Comparison of ENCODE assay signal across 8 cellular contexts in genomic region chr19:55353803-55354697, GRCh38. TPM values are rescaled to one million over a fixed set of nuclear protein-coding genes. Genes with fewer than 3 reads are reported as not detected.
DNase-seq lines count a peak whose midpoint lies in the region; ATAC-seq and TF ChIP-seq lines count a peak whose summit lies in the region.

No MANE protein-coding gene starts in this region.

- H3K4me1 ChIP-seq in HCT116 (ENCODE audit: control insufficient read depth in 1 of 2, insufficient read depth in 2 of 2, low read length in 2 of 2): peaks cover 2 to 42% of the 10 kb centered on the region in 2 experiments; a peak in 3 of 4 replicates
- peaks cover 13% of the 10 kb centered on the region for H3K4me1 ChIP-seq in RWPE2 (ENCODE audit: insufficient read depth, poor library complexity, severe bottlenecking)
- no peaks in the 10 kb centered on the region for H3K4me1 ChIP-seq in parathyroid adenoma

- TF ChIP-seq RAD21 in HCT116 (IDR thresholded peaks at IDR 0.05; ENCODE audit: low read depth): no peak

- no peaks in the 10 kb centered on the region for H3K9me3 ChIP-seq in HCT116 (ENCODE audit: control insufficient read depth in 1 of 2, insufficient read depth in 1 of 2, low read depth in 1 of 2, low read length in 2 of 2)
- H3K9me3 ChIP-seq in RWPE2 (ENCODE audit: severe bottlenecking): no peaks in the 10 kb centered on the region
- no peaks in the 10 kb centered on the region for H3K9me3 ChIP-seq in parathyroid adenoma (ENCODE audit: control insufficient read depth, low read length)

- H3K4me3 Mint-ChIP-seq in activated naive CD4-positive, alpha-beta T cell treated with anti-CD3 and anti-CD28 coated beads for 36 hours: peak overlapping the region; percentile 73

- H3K4me2 ChIP-seq in HCT116 (ENCODE audit: low read length): peak overlapping the region; percentile 92
- H3K4me2 ChIP-seq in parathyroid adenoma (ENCODE audit: low read length): peak overlapping the region; percentile 68

- CTCF ChIA-PET in HCT116 (lab: Charles Lee): no interaction called here
- CTCF ChIA-PET in activated naive CD4-positive, alpha-beta T cell treated with anti-CD3 and anti-CD28 coated beads for 36 hours (lab: Charles Lee): no interaction called here

- no peaks in the 10 kb centered on the region for H3K9me2 ChIP-seq in HCT116 (ENCODE audit: insufficient read depth)

- RAD21 ChIA-PET in HCT116 (lab: Charles Lee; ENCODE audit: low non-redundant PET in 1 of 2, low total read pairs in 2 of 2, uncharacterized antibody in 2 of 2, unreplicated experiment in 2 of 2): no interaction called here

- H3K36me3 Mint-ChIP-seq in activated naive CD4-positive, alpha-beta T cell treated with anti-CD3 and anti-CD28 coated beads for 36 hours (ENCODE audit: low read depth): no peaks in the 10 kb centered on the region

- no peaks in the 10 kb centered on the region for H4K20me1 ChIP-seq in HCT116 (ENCODE audit: insufficient read depth)

- POLR2A ChIA-PET in HCT116 (lab: Charles Lee): no interaction called here

- H3K4me1 Mint-ChIP-seq in activated naive CD4-positive, alpha-beta T cell treated with anti-CD3 and anti-CD28 coated beads for 36 hours (ENCODE audit: low read depth): peaks cover 15% of the 10 kb centered on the region

- peak overlapping the region; percentile 46 to 61 for H3K4me3 ChIP-seq in HCT116 (replicated peaks in 1 of 2; ENCODE audit: low read depth in 1 of 2, low read length in 2 of 2)
- H3K4me3 ChIP-seq in RWPE2 (ENCODE audit: severe bottlenecking): peak overlapping the region; percentile 34
- H3K4me3 ChIP-seq in parathyroid adenoma (ENCODE audit: low read depth, low read length): peak overlapping the region; percentile 46

- TF ChIP-seq CTCF in HCT116 (IDR thresholded peaks at IDR 0.05 in 2 of 3, conservative IDR thresholded peaks at IDR 0.05 in 1 of 3; ENCODE audit: borderline replicate concordance in 1 of 3, insufficient read depth in 1 of 3, low read depth in 2 of 3, low read length in 2 of 3): no peak
- TF ChIP-seq CTCF in RWPE2 (IDR thresholded peaks at IDR 0.05; ENCODE audit: poor library complexity, severe bottlenecking): no peak
- TF ChIP-seq CTCF in parathyroid adenoma (IDR thresholded peaks at IDR 0.05): no peak

- DNase-seq in ACHN: peak; percentile 45
- peak; percentile 23 for DNase-seq in HCT116 (ENCODE audit: low read depth, low spot score)
- DNase-seq in RWPE2 (ENCODE audit: low spot score): peak; percentile 70
- peak; percentile 76 for DNase-seq in activated naive CD4-positive, alpha-beta T cell treated with anti-CD3 and anti-CD28 coated beads for 36 hours
- DNase-seq in glomerular visceral epithelial cell (ENCODE audit: extremely low spot score): peak; percentile 66
- DNase-seq in foreskin melanocyte: no peak
- DNase-seq in GOT3 (lab: John Stamatoyannopoulos, UW): no peak

- H3K27ac ChIP-seq in HCT116 (ENCODE audit: low read depth, low read length) (peak overlapping the region; percentile 36; the same call in 1 of the 2 replicates), RWPE2 (ENCODE audit: poor library complexity, severe bottlenecking) (peak overlapping the region; percentile 41), parathyroid adenoma (no peak overlapping the region)

- in situ Hi-C loops in ACHN (cut with HindIII; ENCODE audit: low pct_ligation_motif_present, low pct_unique_long_range_greater_than_20kb, low sequenced_read_pairs): no loop called here

- BruUV-seq in HCT116 (replicated peaks; lab: Mats Ljungman, UMichigan): no TSS peak

- peak overlapping the region; percentile 59 for H3K9ac ChIP-seq in HCT116 (ENCODE audit: low read length)
- no peak overlapping the region for H3K9ac ChIP-seq in parathyroid adenoma

- ATAC-seq in HCT116 (peak; percentile 91), RWPE2 (ENCODE audit: low read depth) (peak; percentile 71)

- no peaks in the 10 kb centered on the region for H3K27me3 ChIP-seq in HCT116 (ENCODE audit: insufficient read depth, low read length)
- no peaks in the 10 kb centered on the region for H3K27me3 ChIP-seq in RWPE2 (ENCODE audit: insufficient read depth, poor library complexity, severe bottlenecking)
- H3K27me3 ChIP-seq in parathyroid adenoma (ENCODE audit: control insufficient read depth, insufficient read depth, low read length): no peaks in the 10 kb centered on the region

- no peak overlapping the region for H3K27ac Mint-ChIP-seq in activated naive CD4-positive, alpha-beta T cell treated with anti-CD3 and anti-CD28 coated beads for 36 hours

- TF ChIP-seq POLR2A in HCT116 (IDR thresholded peaks at IDR 0.05; ENCODE audit: borderline replicate concordance, extremely low read depth, insufficient read depth, insufficient read length): no peak

- H3K79me2 ChIP-seq in HCT116 (ENCODE audit: insufficient read depth, low read length) (no peaks in the 10 kb centered on the region), parathyroid adenoma (no peaks in the 10 kb centered on the region)

- peak overlapping the region; percentile 61 for H2AFZ ChIP-seq in HCT116 (ENCODE audit: low read depth, low read length, poor library complexity, severe bottlenecking)
- peak overlapping the region; percentile 60 for H2AFZ ChIP-seq in parathyroid adenoma

- intact Hi-C loops in HCT116 (cut with micrococcal nuclease): no loop called here
- intact Hi-C loops in activated naive CD4-positive, alpha-beta T cell treated with anti-CD3 and anti-CD28 coated beads for 36 hours (cut with micrococcal nuclease): loop anchor here (1.0 to 5.0 kb wide), 2 partner anchors 15 to 52 kb away; partner anchors contain the start of gene KMT5C

- H3K27me3 Mint-ChIP-seq in activated naive CD4-positive, alpha-beta T cell treated with anti-CD3 and anti-CD28 coated beads for 36 hours (ENCODE audit: low read depth): peaks cover 49% of the 10 kb centered on the region

- no peaks in the 10 kb centered on the region for H3K9me3 Mint-ChIP-seq in activated naive CD4-positive, alpha-beta T cell treated with anti-CD3 and anti-CD28 coated beads for 36 hours

- no peaks in the 10 kb centered on the region for H3K36me3 ChIP-seq in HCT116 (ENCODE audit: control insufficient read depth in 1 of 2, insufficient read depth in 2 of 2, low read length in 2 of 2)
- H3K36me3 ChIP-seq in RWPE2 (ENCODE audit: low read depth): no peaks in the 10 kb centered on the region
- H3K36me3 ChIP-seq in parathyroid adenoma (ENCODE audit: control insufficient read depth, insufficient read depth, low read length): no peaks in the 10 kb centered on the region

TF ChIP-seq in HCT116, 20 proteins besides CTCF, POLR2A, EP300 and RAD21:
- TF ChIP-seq POLR2AphosphoS5 (IDR thresholded peaks at IDR 0.05; ENCODE audit: low read depth, low read length): peak; percentile 41; the same call in 1 of the 2 replicates
- TF ChIP-seq ZFX (IDR thresholded peaks at IDR 0.05): no peak

RNA-seq across cellular contexts. Expression of gene COX6B2, which starts 0.5 kb away (rescaled TPM):
- total RNA-seq in HCT116 (2021; ENCODE audit: unreplicated experiment): 2.4 TPM
- 2.7 and 3.0 TPM in 2 replicates for polyA plus RNA-seq in HCT116 (2012)
- total RNA-seq in activated naive CD4-positive, alpha-beta T cell treated with anti-CD3 and anti-CD28 coated beads for 36 hours: under 1 TPM; 0.57 to 0.64 TPM

RNA-seq across cellular contexts. Expression of gene GARIN5B, which starts 9.0 kb away (rescaled TPM):
- not detected for total RNA-seq in HCT116 (2021; ENCODE audit: unreplicated experiment)
- not detected in 2 replicates for polyA plus RNA-seq in HCT116 (2012)
- total RNA-seq in activated naive CD4-positive, alpha-beta T cell treated with anti-CD3 and anti-CD28 coated beads for 36 hours: not detected

RNA-seq across cellular contexts. Expression of gene KMT5C, which starts 14.4 kb away (rescaled TPM):
- 27.5 TPM for total RNA-seq in HCT116 (2021; ENCODE audit: unreplicated experiment)
- 19.9 and 25.4 TPM in 2 replicates for polyA plus RNA-seq in HCT116 (2012)
- 10 to 100 TPM; 45.9 to 47.1 TPM for total RNA-seq in activated naive CD4-positive, alpha-beta T cell treated with anti-CD3 and anti-CD28 coated beads for 36 hours

RNA-seq across cellular contexts. Expression of gene IL11, which starts 16.2 kb away (rescaled TPM):
- total RNA-seq in HCT116 (2021; ENCODE audit: unreplicated experiment): 2.8 TPM
- polyA plus RNA-seq in HCT116 (2012): 3.4 and 4.5 TPM in 2 replicates
- not detected for total RNA-seq in activated naive CD4-positive, alpha-beta T cell treated with anti-CD3 and anti-CD28 coated beads for 36 hours

RNA-seq across cellular contexts. Expression of gene TMEM190, which starts 22.6 kb away (rescaled TPM):
- total RNA-seq in HCT116 (2021; ENCODE audit: unreplicated experiment): not detected
- polyA plus RNA-seq in HCT116 (2012): 0.21 TPM in 1 of 2 replicates, not detected in the other
- total RNA-seq in activated naive CD4-positive, alpha-beta T cell treated with anti-CD3 and anti-CD28 coated beads for 36 hours: not detected

Comparison
In these comparisons a context has a peak if more than half of its experiments do, and no peak if none do; other contexts are left out.
1. DNase-seq: peak in ACHN (single experiment), HCT116 (single experiment), RWPE2 (single experiment), activated naive CD4-positive, alpha-beta T cell treated with anti-CD3 and anti-CD28 coated beads for 36 hours (single experiment) and glomerular visceral epithelial cell (single experiment); none in foreskin melanocyte (single experiment) and GOT3 (single experiment).
2. Peak in every context shown above with its lines, with median percentiles within 50 percentile points of each other: H3K4me3 ChIP-seq.